Comparison of ENCODE assay signal across 8 cellular contexts in genomic region chr17:27892866-27893769, GRCh38. TPM values are rescaled to one million over a fixed set of nuclear protein-coding genes. Genes with fewer than 3 reads are reported as not detected.
A peak's percentile ranks its signal among the peaks of the same experiment; 100 is the strongest.
DNase-seq lines count a peak whose midpoint lies in the region; ATAC-seq and TF ChIP-seq lines count a peak whose summit lies in the region.

TSS of gene LYRM9 (minus strand) at chr17:27893365. CDS start at chr17:27882694, 10,671 bp downstream.

- WGBS in prostate gland = 1% methylated on average over 64 of the region's 75 CpGs

- H3K9me3 ChIP-seq in prostate gland = no peaks in the 10 kb centered on the region

- intact Hi-C loops in left cardiac atrium (cut with DNase I) (loop anchor here in 1 of 2 donors (10.0 kb wide), 2 partner anchors 252 to 362 kb away; no protein-coding TSS in a partner anchor), prostate gland (cut with DNase I) (loop anchor here (10.0 kb wide), 1 partner anchor 462 kb away; the partner anchor contains the start of gene POLDIP2)

- peak; percentile 96 for ATAC-seq in HG02642 (IDR thresholded peaks at IDR 0.05; ENCODE audit: poor library complexity, unreplicated experiment)
- peak; percentile 100 for ATAC-seq in left cardiac atrium

- TF ChIP-seq CTCF in GM12874 (IDR thresholded peaks at IDR 0.05; ENCODE audit: insufficient read depth, low read depth, low read length) (peak; percentile 90), prostate gland (IDR thresholded peaks at IDR 0.05) (peak; percentile 83 to 97 (median 90))

- peak; percentile 45 for DNase-seq in NCI-H128 (lab: John Stamatoyannopoulos, UW; ENCODE audit: unreplicated experiment)
- DNase-seq in T follicular helper cell (ENCODE audit: low read depth) = peak; percentile 89
- DNase-seq in amniotic epithelial cell (ENCODE audit: low read depth) = peak; percentile 69
- DNase-seq in left cardiac atrium = peak; percentile 94
- peak; percentile 86 for DNase-seq in prostate gland (ENCODE audit: low spot score)
- peak; percentile 91 for DNase-seq in ureter (ENCODE audit: low spot score)

- TF ChIP-seq POLR2A in prostate gland (IDR thresholded peaks at IDR 0.05) = peak; percentile 12

- no peaks in the 10 kb centered on the region for H3K36me3 ChIP-seq in prostate gland

- no peaks in the 10 kb centered on the region for H3K27me3 ChIP-seq in prostate gland (replicated peaks; ENCODE audit: insufficient read depth)

- H3K4me3 ChIP-seq in prostate gland = peak within 1 kb of the TSS; percentile 61 to 83

- H3K4me1 ChIP-seq in prostate gland (replicated peaks) = no peaks in the 10 kb centered on the region

- peak within 1 kb of the TSS; percentile 71 to 77 for H3K27ac ChIP-seq in prostate gland

RNA-seq across cellular contexts. Expression of gene LYRM9, which starts in this region (rescaled TPM):
- total RNA-seq in left cardiac atrium = 1 to 10 TPM; 5.7 to 8.7 TPM
- 10 to 100 TPM; 26.1 to 30.9 TPM for total RNA-seq in prostate gland
- total RNA-seq in ureter = 18.6 TPM

Comparison
In these comparisons a context has a peak if more than half of its experiments do, and no peak if none do; other contexts are left out.
1. Peak in every context shown above with its lines: DNase-seq, ATAC-seq, H3K4me3 ChIP-seq and H3K27ac ChIP-seq.